Comparison of ENCODE assay signal across 23 cellular contexts in genomic region chr5:10138385-10139057, GRCh38.
DNase-seq lines count a peak whose midpoint lies in the region; ATAC-seq and TF ChIP-seq lines count a peak whose summit lies in the region.
"Had no signal": no experiment of that assay in that cellular context is flagged by ENCODE, and none has a peak within 500 bp of the region (broad histone marks: within the 10 kb centered on the region; RNA-seq: fewer than 3 reads in every experiment).

No MANE protein-coding gene starts in this region.

- no peaks in the 10 kb centered on the region for H3K9me3 ChIP-seq in gastroesophageal sphincter
- H3K9me3 ChIP-seq: ascending aorta, SJCRH30, thyroid gland had no signal

- CTCF ChIA-PET in activated CD8-positive, alpha-beta memory T cell treated with anti-CD3 and anti-CD28 coated beads, Interleukin-2, amount 10 ng/mL, durations not matched to agents 7 days and 5 days (lab: Charles Lee): no interaction called here

- ATAC-seq in activated CD8-positive, alpha-beta memory T cell treated with anti-CD3 and anti-CD28 coated beads, Interleukin-2, amount 10 ng/mL, durations not matched to agents 7 days and 5 days: no peak
- ATAC-seq in gastroesophageal sphincter (peak; percentile 41), HG03442 (IDR thresholded peaks at IDR 0.05; ENCODE audit: unreplicated experiment) (no peak), GM21515 (IDR thresholded peaks at IDR 0.05; ENCODE audit: unreplicated experiment) (no peak)
- ATAC-seq: stimulated activated effector memory CD8-positive, alpha-beta T cell treated with anti-CD3 and anti-CD28 coated beads, Interleukin-12 subunit alpha, Interleukin-12 subunit beta, amount 100 ng/mL, for 72 hours had no signal

- H3K27ac Mint-ChIP-seq in activated CD8-positive, alpha-beta memory T cell treated with anti-CD3 and anti-CD28 coated beads, Interleukin-2, amount 10 ng/mL, durations not matched to agents 7 days and 5 days: no peak overlapping the region
- H3K27ac Mint-ChIP-seq in nephron progenitor cell (peak overlapping the region; percentile 71), immature natural killer cell (no peak overlapping the region)
- H3K27ac Mint-ChIP-seq: activated naive CD4-positive, alpha-beta T cell treated with anti-CD3 and anti-CD28 coated beads for 36 hours; stimulated activated effector memory CD8-positive, alpha-beta T cell treated with anti-CD3 and anti-CD28 coated beads, Interleukin-12 subunit alpha, Interleukin-12 subunit beta, amount 100 ng/mL, for 72 hours; T-helper 1 cell treated with Interleukin-12 subunit alpha and Interleukin-12 subunit beta and Interleukin-4 antibody, amounts not matched to agents 30 μg/mL and 1 μg/mL, for 36 hours had no signal

- no peaks in the 10 kb centered on the region for H3K9me3 Mint-ChIP-seq in activated CD8-positive, alpha-beta memory T cell treated with anti-CD3 and anti-CD28 coated beads, Interleukin-2, amount 10 ng/mL, durations not matched to agents 7 days and 5 days (ENCODE audit: low read depth)
- no peaks in the 10 kb centered on the region for H3K9me3 Mint-ChIP-seq in nephron progenitor cell
- no peaks in the 10 kb centered on the region for H3K9me3 Mint-ChIP-seq in immature natural killer cell
- H3K9me3 Mint-ChIP-seq: activated naive CD4-positive, alpha-beta T cell treated with anti-CD3 and anti-CD28 coated beads for 36 hours; H9; stimulated activated effector memory CD8-positive, alpha-beta T cell treated with anti-CD3 and anti-CD28 coated beads, Interleukin-12 subunit alpha, Interleukin-12 subunit beta, amount 100 ng/mL, for 72 hours; T-helper 1 cell treated with Interleukin-12 subunit alpha and Interleukin-12 subunit beta and Interleukin-4 antibody, amounts not matched to agents 30 μg/mL and 1 μg/mL, for 36 hours had no signal

- no peak overlapping the region for H3K4me3 ChIP-seq in gastroesophageal sphincter
- H3K4me3 ChIP-seq: ascending aorta, SJCRH30, thyroid gland had no signal

- no peaks in the 10 kb centered on the region for H3K27me3 Mint-ChIP-seq in activated CD8-positive, alpha-beta memory T cell treated with anti-CD3 and anti-CD28 coated beads, Interleukin-2, amount 10 ng/mL, durations not matched to agents 7 days and 5 days
- H3K27me3 Mint-ChIP-seq in nephron progenitor cell (ENCODE audit: low read depth, poor library complexity): peaks cover 6% of the 10 kb centered on the region
- peaks cover 4 to 7% (median 5%) of the 10 kb centered on the region in 3 donors for H3K27me3 Mint-ChIP-seq in immature natural killer cell (ENCODE audit: low read depth in 3 of 3)

- no peaks in the 10 kb centered on the region for H3K36me3 ChIP-seq in gastroesophageal sphincter
- H3K36me3 ChIP-seq: ascending aorta, SJCRH30, thyroid gland had no signal

- TF ChIP-seq POLR2A in gastroesophageal sphincter (IDR thresholded peaks at IDR 0.05): no peak

- peak; percentile 12 for DNase-seq in activated CD8-positive, alpha-beta memory T cell treated with anti-CD3 and anti-CD28 coated beads, Interleukin-2, amount 10 ng/mL, durations not matched to agents 7 days and 5 days
- DNase-seq in activated CD8-positive, alpha-beta memory T cell treated with anti-CD3 and anti-CD28 coated beads for 24 hours: no peak
- no peak for DNase-seq in nephron progenitor cell
- no peak for DNase-seq in immature natural killer cell
- no peak for DNase-seq in GDM1 (lab: John Stamatoyannopoulos, UW)
- DNase-seq: activated CD4-positive, alpha-beta T cell treated with anti-CD3 and anti-CD28 coated beads, Interleukin-2, amount 50 U/mL, for 48 hours; activated naive CD4-positive, alpha-beta T cell treated with anti-CD3 and anti-CD28 coated beads for 36 hours; activated T-cell treated with anti-CD3 and anti-CD28 coated beads, Interleukin-2, amount 50 U/mL, for 1 hour; H9; left cardiac atrium; NCI-H1436 treated with DMSO at 0.1 percent for 48 hours; NCI-H2171 treated with DMSO at 0.1 percent for 48 hours; NCI-H774; OCI-M1; SJCRH30; thyroid gland had no signal

- H3K4me1 Mint-ChIP-seq in activated CD8-positive, alpha-beta memory T cell treated with anti-CD3 and anti-CD28 coated beads, Interleukin-2, amount 10 ng/mL, durations not matched to agents 7 days and 5 days: no peaks in the 10 kb centered on the region
- peaks cover 2% of the 10 kb centered on the region for H3K4me1 Mint-ChIP-seq in nephron progenitor cell
- no peaks in the 10 kb centered on the region for H3K4me1 Mint-ChIP-seq in immature natural killer cell
- H3K4me1 Mint-ChIP-seq: stimulated activated effector memory CD8-positive, alpha-beta T cell treated with anti-CD3 and anti-CD28 coated beads, Interleukin-12 subunit alpha, Interleukin-12 subunit beta, amount 100 ng/mL, for 72 hours had no signal

- no peaks in the 10 kb centered on the region for H3K36me3 Mint-ChIP-seq in activated CD8-positive, alpha-beta memory T cell treated with anti-CD3 and anti-CD28 coated beads, Interleukin-2, amount 10 ng/mL, durations not matched to agents 7 days and 5 days
- H3K36me3 Mint-ChIP-seq in nephron progenitor cell (ENCODE audit: low read depth) (no peaks in the 10 kb centered on the region), immature natural killer cell (no peaks in the 10 kb centered on the region)
- H3K36me3 Mint-ChIP-seq: stimulated activated effector memory CD8-positive, alpha-beta T cell treated with anti-CD3 and anti-CD28 coated beads, Interleukin-12 subunit alpha, Interleukin-12 subunit beta, amount 100 ng/mL, for 72 hours had no signal

- H3K4me3 Mint-ChIP-seq in activated CD8-positive, alpha-beta memory T cell treated with anti-CD3 and anti-CD28 coated beads, Interleukin-2, amount 10 ng/mL, durations not matched to agents 7 days and 5 days: no peak overlapping the region
- H3K4me3 Mint-ChIP-seq in nephron progenitor cell: no peak overlapping the region
- H3K4me3 Mint-ChIP-seq in immature natural killer cell: no peak overlapping the region
- H3K4me3 Mint-ChIP-seq: activated naive CD4-positive, alpha-beta T cell treated with anti-CD3 and anti-CD28 coated beads for 36 hours; H9; stimulated activated effector memory CD8-positive, alpha-beta T cell treated with anti-CD3 and anti-CD28 coated beads, Interleukin-12 subunit alpha, Interleukin-12 subunit beta, amount 100 ng/mL, for 72 hours; T-helper 1 cell treated with Interleukin-12 subunit alpha and Interleukin-12 subunit beta and Interleukin-4 antibody, amounts not matched to agents 30 μg/mL and 1 μg/mL, for 36 hours had no signal

- no peak overlapping the region for H3K27ac ChIP-seq in gastroesophageal sphincter
- H3K27ac ChIP-seq: 22Rv1, ascending aorta, SJCRH30, thyroid gland had no signal

- no peaks in the 10 kb centered on the region for H3K27me3 ChIP-seq in gastroesophageal sphincter
- H3K27me3 ChIP-seq: ascending aorta, SJCRH30, thyroid gland had no signal

- H3K4me1 ChIP-seq in gastroesophageal sphincter: no peaks in the 10 kb centered on the region
- H3K4me1 ChIP-seq: ascending aorta, SJCRH30, thyroid gland had no signal

- no peak for TF ChIP-seq EP300 in gastroesophageal sphincter (IDR thresholded peaks at IDR 0.05)

- 65 to 77% methylated on average over 14 to 16 of the region's 18 CpGs for WGBS in gastroesophageal sphincter (ENCODE audit: low coverage in 1 of 2), 2 donors

- TF ChIP-seq CTCF in gastroesophageal sphincter (IDR thresholded peaks at IDR 0.05) (no peak), nephron progenitor cell (IDR thresholded peaks at IDR 0.05) (no peak)
